In the genomic region with DNA sequence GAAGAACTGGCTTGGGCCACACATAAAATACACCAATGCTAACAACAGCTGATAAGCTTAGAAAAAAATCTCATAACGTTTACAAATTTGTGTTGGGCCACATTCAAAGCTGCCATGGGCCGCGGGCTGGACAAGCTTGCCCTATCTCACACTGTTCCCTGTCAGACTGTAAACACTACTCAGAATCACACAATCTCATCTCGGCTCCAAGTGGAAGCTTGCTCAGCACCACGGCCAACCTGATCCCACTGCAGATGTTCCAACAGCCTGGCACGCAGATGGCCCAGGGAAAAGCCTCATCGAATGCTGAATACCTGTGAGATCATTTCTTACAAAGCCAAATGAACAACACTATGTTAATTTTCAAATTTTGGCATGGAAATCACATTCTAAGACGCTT, we compare ENCODE assay signal across 1 cellular context.
TF ChIP-seq lines count a peak whose summit lies in the region.

No MANE protein-coding gene starts in this region.

TF ChIP-seq in SK-N-SH, 30 proteins besides CTCF, POLR2A, EP300 and RAD21 (continued from another document):
- TF ChIP-seq, protein P1, sequence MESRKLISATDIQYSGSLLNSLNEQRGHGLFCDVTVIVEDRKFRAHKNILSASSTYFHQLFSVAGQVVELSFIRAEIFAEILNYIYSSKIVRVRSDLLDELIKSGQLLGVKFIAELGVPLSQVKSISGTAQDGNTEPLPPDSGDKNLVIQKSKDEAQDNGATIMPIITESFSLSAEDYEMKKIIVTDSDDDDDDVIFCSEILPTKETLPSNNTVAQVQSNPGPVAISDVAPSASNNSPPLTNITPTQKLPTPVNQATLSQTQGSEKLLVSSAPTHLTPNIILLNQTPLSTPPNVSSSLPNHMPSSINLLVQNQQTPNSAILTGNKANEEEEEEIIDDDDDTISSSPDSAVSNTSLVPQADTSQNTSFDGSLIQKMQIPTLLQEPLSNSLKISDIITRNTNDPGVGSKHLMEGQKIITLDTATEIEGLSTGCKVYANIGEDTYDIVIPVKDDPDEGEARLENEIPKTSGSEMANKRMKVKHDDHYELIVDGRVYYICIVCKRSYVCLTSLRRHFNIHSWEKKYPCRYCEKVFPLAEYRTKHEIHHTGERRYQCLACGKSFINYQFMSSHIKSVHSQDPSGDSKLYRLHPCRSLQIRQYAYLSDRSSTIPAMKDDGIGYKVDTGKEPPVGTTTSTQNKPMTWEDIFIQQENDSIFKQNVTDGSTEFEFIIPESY (IDR thresholded peaks at IDR 0.05; ENCODE audit: borderline replicate concordance, low read depth), result no peak
- TF ChIP-seq MXI1 (IDR thresholded peaks at IDR 0.05; ENCODE audit: low read depth, low read length), result peak; percentile 47; the same call in 1 of the 2 replicates
- TF ChIP-seq GATA2 (CRISPR knock-in tag; IDR thresholded peaks at IDR 0.05), result peak; percentile 51; the same call in 1 of the 2 replicates
